27 cellular contexts compared by ENCODE assay signal in genomic region chr1:29657816-29658215, GRCh38.
"Had no signal": no experiment of that assay in that cellular context is flagged by ENCODE, and none has a peak within 500 bp of the region (broad histone marks: within the 10 kb centered on the region; RNA-seq: fewer than 3 reads in every experiment).

No MANE protein-coding gene starts in this region.

- ATAC-seq: activated naive CD4-positive, alpha-beta T cell treated with anti-CD3 and anti-CD28 coated beads, Interleukin-2, amount 50 U/mL, for 72 hours; activated T-cell treated with anti-CD3 and anti-CD28 coated beads, Interleukin-2, amount 50 U/mL, for 4 hours; activated T-helper 17 cell treated with anti-CD3 and anti-CD28 coated beads, Interleukin-2, amount 50 U/mL, for 72 hours; effector memory CD8-positive, alpha-beta T cell; lower lobe of right lung; mucosa of descending colon; stimulated activated memory B cell treated with anti-CD40 and anti-IgM and Interleukin-4, amounts not matched to agents 10 μg/mL and 1 μg/mL and 100 μg/mL, for 72 hours; stimulated activated naive CD8-positive, alpha-beta T cell treated with anti-CD3 and anti-CD28 coated beads, Interleukin-15, amount 100 ng/mL, for 72 hours had no signal

- H3K4me3 Mint-ChIP-seq: activated B cell treated with CpG ODN at 0.5 μM for 24 hours; activated T-cell treated with anti-CD3 and anti-CD28 coated beads, Interleukin-2, amount 50 U/mL, for 4 hours; activated T-helper 17 cell treated with anti-CD3 and anti-CD28 coated beads, Interleukin-2, amount 50 U/mL, for 72 hours; effector memory CD8-positive, alpha-beta T cell; nephron progenitor cell; stimulated activated memory B cell treated with anti-CD40 and anti-IgM and Interleukin-4, amounts not matched to agents 10 μg/mL and 1 μg/mL and 100 μg/mL, for 72 hours; stimulated activated naive CD8-positive, alpha-beta T cell treated with anti-CD3 and anti-CD28 coated beads, Interleukin-15, amount 100 ng/mL, for 72 hours; T-helper 2 cell treated with Interferon-gamma antibody and Interleukin-4, amounts not matched to agents 5 μg/mL and 100 μg/mL, for 36 hours; type B pancreatic cell had no signal

- H3K4me1 Mint-ChIP-seq: activated B cell treated with CpG ODN at 0.5 μM for 24 hours; activated T-helper 17 cell treated with anti-CD3 and anti-CD28 coated beads, Interleukin-2, amount 50 U/mL, for 72 hours; stimulated activated memory B cell treated with anti-CD40 and anti-IgM and Interleukin-4, amounts not matched to agents 10 μg/mL and 1 μg/mL and 100 μg/mL, for 72 hours; stimulated activated naive CD8-positive, alpha-beta T cell treated with anti-CD3 and anti-CD28 coated beads, Interleukin-15, amount 100 ng/mL, for 72 hours had no signal

- H3K36me3 ChIP-seq: lower lobe of right lung, neutrophil, prostate gland, sigmoid colon had no signal

- DNase-seq: activated B cell treated with CpG ODN at 0.5 μM for 24 hours; activated CD4-positive, alpha-beta T cell treated with anti-CD3 and anti-CD28 coated beads, Interleukin-2, amount 50 U/mL, for 1 hour; activated naive CD4-positive, alpha-beta T cell; activated T-cell treated with anti-CD3 and anti-CD28 coated beads, Interleukin-2, amount 50 U/mL, for 4 hours; dorsolateral prefrontal cortex; effector memory CD8-positive, alpha-beta T cell; foreskin fibroblast; hippocampal formation; kidney; lower lobe of right lung; mesendoderm; mucosa of descending colon; nephron progenitor cell; retina; sigmoid colon; small intestine; stimulated activated CD4-positive, alpha-beta T cell treated with anti-CD3 and anti-CD28 coated beads, Interleukin-4, amount 100 ng/mL, for 24 hours; stimulated activated naive CD8-positive, alpha-beta T cell treated with anti-CD3 and anti-CD28 coated beads, Interleukin-15, amount 100 ng/mL, for 72 hours; substantia nigra; T-helper 1 cell had no signal

- H3K9me3 ChIP-seq: neutrophil, prostate gland had no signal

- H3K27ac ChIP-seq: dorsolateral prefrontal cortex, lower lobe of right lung, neutrophil, prostate gland, sigmoid colon had no signal

- H3K36me3 Mint-ChIP-seq: type B pancreatic cell had no signal

- H3K27me3 Mint-ChIP-seq: type B pancreatic cell had no signal

- H3K9me3 Mint-ChIP-seq: type B pancreatic cell had no signal

- H3K4me1 ChIP-seq: lower lobe of right lung, prostate gland, sigmoid colon had no signal

- H3K27me3 ChIP-seq: neutrophil had no signal

- H3K27ac Mint-ChIP-seq: activated B cell treated with CpG ODN at 0.5 μM for 24 hours; activated naive CD4-positive, alpha-beta T cell treated with anti-CD3 and anti-CD28 coated beads, Interleukin-2, amount 50 U/mL, for 72 hours; activated T-helper 17 cell treated with anti-CD3 and anti-CD28 coated beads, Interleukin-2, amount 50 U/mL, for 72 hours; effector memory CD8-positive, alpha-beta T cell; nephron progenitor cell; stimulated activated memory B cell treated with anti-CD40 and anti-IgM and Interleukin-4, amounts not matched to agents 10 μg/mL and 1 μg/mL and 100 μg/mL, for 72 hours; stimulated activated naive CD8-positive, alpha-beta T cell treated with anti-CD3 and anti-CD28 coated beads, Interleukin-15, amount 100 ng/mL, for 72 hours; T-helper 2 cell treated with Interferon-gamma antibody and Interleukin-4, amounts not matched to agents 5 μg/mL and 100 μg/mL, for 36 hours; type B pancreatic cell had no signal

- H3K4me3 ChIP-seq: dorsolateral prefrontal cortex, lower lobe of right lung, mucosa of descending colon, prostate gland, sigmoid colon had no signal
